ENCODE assay signal across 12 cellular contexts in the genomic region with DNA sequence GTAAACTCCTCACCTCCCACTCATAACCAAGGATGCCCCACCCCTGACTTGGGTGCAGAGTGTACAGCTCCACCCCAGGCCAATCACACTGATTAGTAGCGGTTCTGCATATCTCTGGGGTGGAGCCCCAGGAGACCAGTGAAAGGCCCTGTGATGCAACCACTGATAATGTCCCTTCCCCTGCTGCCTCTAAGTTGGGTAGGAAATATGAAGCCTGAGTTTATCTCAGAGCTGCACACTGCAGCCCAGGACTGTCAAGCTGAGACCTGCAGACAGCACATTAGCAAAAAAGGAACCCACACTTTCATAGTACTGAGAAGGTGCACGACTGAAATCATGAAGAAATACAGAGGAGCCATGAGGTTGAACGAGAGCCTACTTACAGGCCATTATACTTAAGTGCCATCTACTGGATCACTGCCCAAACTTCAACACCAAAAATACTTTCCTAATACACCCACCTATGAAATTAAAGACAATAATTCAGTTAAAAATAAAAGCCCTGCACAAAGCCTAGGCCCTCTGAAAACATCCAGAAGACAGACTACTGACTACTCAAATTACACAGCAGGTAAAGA.
DNase-seq lines count a peak whose midpoint lies in the region; ATAC-seq and TF ChIP-seq lines count a peak whose summit lies in the region.
"Had no signal": no experiment of that assay in that cellular context is flagged by ENCODE, and none has a peak within 500 bp of the region (broad histone marks: within the 10 kb centered on the region; RNA-seq: fewer than 3 reads in every experiment).

No MANE protein-coding gene starts in this region.

- POLR2A ChIA-PET in PC-3 (lab: Charles Lee; ENCODE audit: unreplicated experiment) (no interaction called here), SK-N-SH (lab: Yijun Ruan, JAX) (no interaction called here)

- H3K9me2 ChIP-seq in PC-3 (replicated peaks; ENCODE audit: low read length): no peaks in the 10 kb centered on the region
- no peaks in the 10 kb centered on the region for H3K9me2 ChIP-seq in SK-N-SH

- H2AFZ ChIP-seq in PC-3 (ENCODE audit: low read length) (no peak overlapping the region), SK-N-SH (ENCODE audit: low read depth) (no peak overlapping the region)

- H3K4me2 ChIP-seq in PC-3 (ENCODE audit: low read length): no peak overlapping the region
- no peak overlapping the region for H3K4me2 ChIP-seq in SK-N-SH

- 15% methylated on average over 3 of the region's 3 CpGs for WGBS in SK-N-SH (ENCODE audit: low lambda C conversion rate)

- H3K9me3 ChIP-seq in BE2C (no peaks in the 10 kb centered on the region), PC-3 (ENCODE audit: low read length) (peaks cover 20% of the 10 kb centered on the region), SK-N-SH (no peaks in the 10 kb centered on the region)

- TF ChIP-seq EP300 in SK-N-SH (IDR thresholded peaks at IDR 0.05; ENCODE audit: borderline replicate concordance in 1 of 2, low read depth in 1 of 2, low read length in 1 of 2): no peak

- no peaks in the 10 kb centered on the region for H3K79me2 ChIP-seq in PC-3 (ENCODE audit: low read length)
- H3K79me2 ChIP-seq in SK-N-SH (ENCODE audit: insufficient read depth): no peaks in the 10 kb centered on the region

- H3F3A ChIP-seq in PC-3 (ENCODE audit: low read length, unreplicated experiment) (no peaks in the 10 kb centered on the region), SK-N-SH (replicated peaks; ENCODE audit: insufficient read depth) (no peaks in the 10 kb centered on the region)

- CTCF ChIA-PET in PC-3 (lab: Charles Lee): no interaction called here
- CTCF ChIA-PET in SK-N-SH (lab: Yijun Ruan, JAX): no interaction called here

- H3K27ac ChIP-seq in PC-3 (ENCODE audit: low read length): no peak overlapping the region
- no peak overlapping the region for H3K27ac ChIP-seq in SK-N-SH (ENCODE audit: low read depth in 2 of 2, low read length in 1 of 2)
- H3K27ac ChIP-seq: foreskin keratinocyte had no signal

- intact Hi-C loops in PC-3 (cut with micrococcal nuclease): no loop called here

- no TSS peak for BruUV-seq in PC-3 (replicated peaks; lab: Mats Ljungman, UMichigan)

- no peak for ATAC-seq in PC-3
- ATAC-seq: foreskin keratinocyte; stimulated activated naive CD8-positive, alpha-beta T cell treated with anti-CD3 and anti-CD28 coated beads, Interleukin-15, amount 100 ng/mL, for 72 hours had no signal

- no peaks in the 10 kb centered on the region for H3K36me3 ChIP-seq in BE2C
- no peaks in the 10 kb centered on the region for H3K36me3 ChIP-seq in PC-3 (ENCODE audit: low read depth, low read length)
- no peaks in the 10 kb centered on the region for H3K36me3 ChIP-seq in SK-N-SH (replicated peaks in 1 of 2; ENCODE audit: control insufficient read depth in 1 of 2, insufficient read depth in 2 of 2, low read length in 1 of 2)

- H3K27me3 ChIP-seq in BE2C (no peaks in the 10 kb centered on the region), PC-3 (ENCODE audit: low read length) (no peaks in the 10 kb centered on the region), SK-N-SH (ENCODE audit: insufficient read depth) (no peaks in the 10 kb centered on the region)
- H3K27me3 ChIP-seq: foreskin keratinocyte had no signal

- DNase-seq in BE2C: peak; percentile 11
- peak in 65 of 76 experiments; percentile 0 to 92 (median 58) for DNase-seq in HUDEP-2 (lab: John Stamatoyannopoulos, UW; ENCODE audit: unreplicated experiment in 76 of 76)
- peak; percentile 94 for DNase-seq in OCI-M1 (lab: John Stamatoyannopoulos, UW)
- DNase-seq in iPS-NIHi7 (ENCODE audit: extremely low spot score): peak; percentile 16
- no peak for DNase-seq in PC-3
- DNase-seq in AG08395 (ENCODE audit: low spot score): no peak
- DNase-seq in SK-N-SH: no peak
- no peak for DNase-seq in retina
- DNase-seq: activated naive CD8-positive, alpha-beta T cell treated with anti-CD3 and anti-CD28 coated beads, Interleukin-2, amount 10 ng/mL, durations not matched to agents 7 days and 5 days; activated T-cell treated with anti-CD3 and anti-CD28 coated beads, Interleukin-2, amount 50 U/mL, for 48 hours; foreskin keratinocyte; stimulated activated naive CD8-positive, alpha-beta T cell treated with anti-CD3 and anti-CD28 coated beads, Interleukin-15, amount 100 ng/mL, for 72 hours had no signal

- H3K4me3 ChIP-seq in BE2C (ENCODE audit: low read depth, low read length) (no peak overlapping the region), PC-3 (ENCODE audit: low read length) (no peak overlapping the region), SK-N-SH (ENCODE audit: low read depth in 2 of 2, low read length in 1 of 2) (no peak overlapping the region)

- no peaks in the 10 kb centered on the region for H4K20me1 ChIP-seq in PC-3 (ENCODE audit: low read length)
- H4K20me1 ChIP-seq in SK-N-SH (ENCODE audit: insufficient read depth): no peaks in the 10 kb centered on the region

- H3K4me1 ChIP-seq in BE2C (no peaks in the 10 kb centered on the region), PC-3 (ENCODE audit: insufficient read depth, low read length) (no peaks in the 10 kb centered on the region), SK-N-SH (ENCODE audit: control insufficient read depth in 1 of 2, insufficient read depth in 2 of 2, low read depth in 1 of 2, low read length in 1 of 2) (no peaks in the 10 kb centered on the region)
- H3K4me1 ChIP-seq: foreskin keratinocyte had no signal

- H3K9ac ChIP-seq in PC-3 (ENCODE audit: low read length): no peak overlapping the region
- H3K9ac ChIP-seq in SK-N-SH: no peak overlapping the region

- TF ChIP-seq CTCF in BE2C (IDR thresholded peaks at IDR 0.05; ENCODE audit: low read depth, low read length): peak; percentile 41
- TF ChIP-seq CTCF in PC-3 (conservative IDR thresholded peaks at IDR 0.05; ENCODE audit: low read depth, low read length): no peak
- TF ChIP-seq CTCF in SK-N-SH (IDR thresholded peaks at IDR 0.05): no peak

- no peak; the same call in 1 of the 2 replicates for TF ChIP-seq RAD21 in SK-N-SH (IDR thresholded peaks at IDR 0.05; ENCODE audit: low read length)

TF ChIP-seq in SK-N-SH, 30 proteins besides CTCF, POLR2A, EP300 and RAD21:
- TF ChIP-seq, protein P1, sequence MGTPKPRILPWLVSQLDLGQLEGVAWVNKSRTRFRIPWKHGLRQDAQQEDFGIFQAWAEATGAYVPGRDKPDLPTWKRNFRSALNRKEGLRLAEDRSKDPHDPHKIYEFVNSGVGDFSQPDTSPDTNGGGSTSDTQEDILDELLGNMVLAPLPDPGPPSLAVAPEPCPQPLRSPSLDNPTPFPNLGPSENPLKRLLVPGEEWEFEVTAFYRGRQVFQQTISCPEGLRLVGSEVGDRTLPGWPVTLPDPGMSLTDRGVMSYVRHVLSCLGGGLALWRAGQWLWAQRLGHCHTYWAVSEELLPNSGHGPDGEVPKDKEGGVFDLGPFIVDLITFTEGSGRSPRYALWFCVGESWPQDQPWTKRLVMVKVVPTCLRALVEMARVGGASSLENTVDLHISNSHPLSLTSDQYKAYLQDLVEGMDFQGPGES (IDR thresholded peaks at IDR 0.05; ENCODE audit: low read depth, low read length): no peak
- TF ChIP-seq, protein P2, sequence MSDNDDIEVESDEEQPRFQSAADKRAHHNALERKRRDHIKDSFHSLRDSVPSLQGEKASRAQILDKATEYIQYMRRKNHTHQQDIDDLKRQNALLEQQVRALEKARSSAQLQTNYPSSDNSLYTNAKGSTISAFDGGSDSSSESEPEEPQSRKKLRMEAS (IDR thresholded peaks at IDR 0.05; ENCODE audit: low read depth): no peak
- TF ChIP-seq POLR2AphosphoS5 (IDR thresholded peaks at IDR 0.05; ENCODE audit: low read depth, low read length): no peak
- TF ChIP-seq RXRA (IDR thresholded peaks at IDR 0.05; ENCODE audit: borderline replicate concordance, low read depth): no peak
- no peak for TF ChIP-seq TAF1 (IDR thresholded peaks at IDR 0.05; ENCODE audit: borderline replicate concordance, low read depth, low read length)
- TF ChIP-seq, protein P3, sequence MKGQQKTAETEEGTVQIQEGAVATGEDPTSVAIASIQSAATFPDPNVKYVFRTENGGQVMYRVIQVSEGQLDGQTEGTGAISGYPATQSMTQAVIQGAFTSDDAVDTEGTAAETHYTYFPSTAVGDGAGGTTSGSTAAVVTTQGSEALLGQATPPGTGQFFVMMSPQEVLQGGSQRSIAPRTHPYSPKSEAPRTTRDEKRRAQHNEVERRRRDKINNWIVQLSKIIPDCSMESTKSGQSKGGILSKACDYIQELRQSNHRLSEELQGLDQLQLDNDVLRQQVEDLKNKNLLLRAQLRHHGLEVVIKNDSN (IDR thresholded peaks at IDR 0.05; ENCODE audit: borderline replicate concordance, low read depth): no peak

Comparison
In these comparisons a context has a peak if more than half of its experiments do, and no peak if none do; other contexts are left out.
1. DNase-seq: peak in BE2C (single experiment), HUDEP-2 (65 of 76), OCI-M1 (single experiment) and iPS-NIHi7 (single experiment); none in PC-3 (single experiment), AG08395 (single experiment), SK-N-SH (single experiment) and retina (single experiment).